ENCODE assay signal across 12 cellular contexts in the genomic region with DNA sequence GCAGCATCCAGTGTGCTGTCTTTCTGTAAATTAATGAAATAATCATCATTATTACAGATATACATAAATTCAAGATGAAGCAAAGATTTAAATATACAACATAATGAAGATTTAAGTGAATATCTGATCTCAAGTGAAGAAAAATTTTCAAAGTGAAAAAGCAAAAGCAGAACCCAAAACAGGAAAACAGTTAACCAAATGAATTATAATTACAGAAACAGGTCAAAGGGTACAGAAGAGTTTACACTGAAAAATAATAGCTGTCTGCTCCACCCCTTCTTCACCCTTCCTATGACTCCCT. TPM values are rescaled to one million over a fixed set of nuclear protein-coding genes. Genes with fewer than 3 reads are reported as not detected.
DNase-seq lines count a peak whose midpoint lies in the region; ATAC-seq and TF ChIP-seq lines count a peak whose summit lies in the region.
"Had no signal": no experiment of that assay in that cellular context is flagged by ENCODE, and none has a peak within 500 bp of the region (broad histone marks: within the 10 kb centered on the region; RNA-seq: fewer than 3 reads in every experiment).

No MANE protein-coding gene starts in this region.

- no peak for DNase-seq in activated T-cell treated with anti-CD3 and anti-CD28 coated beads, Interleukin-2, amount 50 U/mL, for 72 hours
- DNase-seq in activated T-cell treated with anti-CD3 and anti-CD28 coated beads, Interleukin-2, amount 50 U/mL, for 48 hours: no peak
- DNase-seq in Panc1 (ENCODE audit: low read depth, low spot score) (no peak), endodermal cell (no peak), type B pancreatic cell (ENCODE audit: extremely low spot score, unreplicated experiment) (no peak), NCI-H2081 treated with DMSO at 0.1 percent for 48 hours (lab: John Stamatoyannopoulos, UW) (no peak), mucosa of descending colon (no peak), CD1c-positive myeloid dendritic cell (ENCODE audit: extremely low spot score) (no peak)
- DNase-seq: C1 segment of cervical spinal cord; GOT3; NK-92 treated with Interleukin-12 subunit alpha and Interleukin-12 subunit beta, amount 100 ng/mL, for 24 hours had no signal

- intact Hi-C loops in Panc1 (cut with micrococcal nuclease; ENCODE audit: unreplicated experiment): no loop called here
- intact Hi-C loops in mucosa of descending colon (cut with DNase I, micrococcal nuclease): no loop called here

- H3K4me3 ChIP-seq in Panc1 (ENCODE audit: low read depth in 2 of 2, low read length in 2 of 2) (no peak overlapping the region), endodermal cell (ENCODE audit: low read length) (no peak overlapping the region), mucosa of descending colon (no peak overlapping the region)

- H3K9ac ChIP-seq in endodermal cell (ENCODE audit: extremely low read depth, low read length, poor library complexity, severe bottlenecking): no peak overlapping the region

- H3K27me3 ChIP-seq in Panc1 (ENCODE audit: control insufficient read depth, insufficient read depth, low read length): no peaks in the 10 kb centered on the region
- no peaks in the 10 kb centered on the region for H3K27me3 ChIP-seq in endodermal cell (ENCODE audit: control insufficient read depth, insufficient read depth, low read length, poor library complexity, severe bottlenecking)

- H3K27ac ChIP-seq in Panc1 (ENCODE audit: low read length) (no peak overlapping the region), endodermal cell (ENCODE audit: low read depth, low read length) (no peak overlapping the region)

- no peaks in the 10 kb centered on the region for H3K4me1 Mint-ChIP-seq in activated T-cell treated with anti-CD3 and anti-CD28 coated beads, Interleukin-2, amount 50 U/mL, for 72 hours (ENCODE audit: low read depth)
- H3K4me1 Mint-ChIP-seq in endodermal cell: no peaks in the 10 kb centered on the region
- no peaks in the 10 kb centered on the region for H3K4me1 Mint-ChIP-seq in type B pancreatic cell (ENCODE audit: unreplicated experiment)

- no peaks in the 10 kb centered on the region for H3K4me1 ChIP-seq in Panc1 (ENCODE audit: control insufficient read depth, insufficient read depth, low read length)
- no peaks in the 10 kb centered on the region for H3K4me1 ChIP-seq in endodermal cell (ENCODE audit: control insufficient read depth, insufficient read depth, low read length)
- no peaks in the 10 kb centered on the region for H3K4me1 ChIP-seq in mucosa of descending colon (ENCODE audit: low read depth)

- H3K27ac Mint-ChIP-seq in activated T-cell treated with anti-CD3 and anti-CD28 coated beads, Interleukin-2, amount 50 U/mL, for 72 hours: peak overlapping the region; percentile 48
- H3K27ac Mint-ChIP-seq in endodermal cell (no peak overlapping the region), type B pancreatic cell (no peak overlapping the region)

- no peaks in the 10 kb centered on the region for H3K9me3 Mint-ChIP-seq in activated T-cell treated with anti-CD3 and anti-CD28 coated beads, Interleukin-2, amount 50 U/mL, for 72 hours
- H3K9me3 Mint-ChIP-seq in endodermal cell (no peaks in the 10 kb centered on the region), type B pancreatic cell (no peaks in the 10 kb centered on the region)

- H3K27me3 Mint-ChIP-seq in activated T-cell treated with anti-CD3 and anti-CD28 coated beads, Interleukin-2, amount 50 U/mL, for 72 hours (ENCODE audit: low read depth): no peaks in the 10 kb centered on the region
- H3K27me3 Mint-ChIP-seq in endodermal cell (ENCODE audit: insufficient read depth): no peaks in the 10 kb centered on the region
- H3K27me3 Mint-ChIP-seq in type B pancreatic cell: no peaks in the 10 kb centered on the region

- no TSS peak for BruUV-seq in Panc1 (replicated peaks; lab: Mats Ljungman, UMichigan)

- TF ChIP-seq CTCF in Panc1 (IDR thresholded peaks at IDR 0.05): peak; percentile 62; the same call in 1 of the 2 replicates
- TF ChIP-seq CTCF in endodermal cell (conservative IDR thresholded peaks at IDR 0.05): peak; percentile 43
- peak; percentile 9 for TF ChIP-seq CTCF in type B pancreatic cell (conservative IDR thresholded peaks at IDR 0.05)
- TF ChIP-seq CTCF in mucosa of descending colon (IDR thresholded peaks at IDR 0.05): no peak

- H3K36me3 Mint-ChIP-seq in activated T-cell treated with anti-CD3 and anti-CD28 coated beads, Interleukin-2, amount 50 U/mL, for 72 hours (ENCODE audit: insufficient read depth in 2 of 2): peaks cover 27 to 61% of the 10 kb centered on the region in 2 donors
- H3K36me3 Mint-ChIP-seq in endodermal cell (ENCODE audit: low read depth): peaks cover 67% of the 10 kb centered on the region
- H3K36me3 Mint-ChIP-seq in type B pancreatic cell: peaks cover 53% of the 10 kb centered on the region

- H3K36me3 ChIP-seq in Panc1 (ENCODE audit: control insufficient read depth, insufficient read depth, low read length): no peaks in the 10 kb centered on the region
- H3K36me3 ChIP-seq in endodermal cell (ENCODE audit: control insufficient read depth, insufficient read depth, low read length): peaks cover 73% of the 10 kb centered on the region
- H3K36me3 ChIP-seq in mucosa of descending colon (ENCODE audit: low read depth): no peaks in the 10 kb centered on the region

- no peak for ATAC-seq in activated T-cell treated with anti-CD3 and anti-CD28 coated beads, Interleukin-2, amount 50 U/mL, for 72 hours (replicated peaks in 1 of 2)
- ATAC-seq in Panc1 (no peak), mucosa of descending colon (no peak)
- ATAC-seq: Right ventricle myocardium inferior had no signal

- H3K9me3 ChIP-seq in Panc1 (ENCODE audit: control insufficient read depth, insufficient read depth, low read depth, low read length) (no peaks in the 10 kb centered on the region), endodermal cell (ENCODE audit: control insufficient read depth, low read length) (peaks cover 6% of the 10 kb centered on the region), mucosa of descending colon (no peaks in the 10 kb centered on the region)

- POLR2A ChIA-PET in Panc1 (lab: Charles Lee): no interaction called here

- in situ Hi-C loops in Panc1 (cut with HindIII; ENCODE audit: low pct_unique_long_range_greater_than_20kb, low sequenced_read_pairs): no loop called here

- CTCF ChIA-PET in Panc1 (lab: Charles Lee): no interaction called here

- no peak overlapping the region for H3K4me3 Mint-ChIP-seq in activated T-cell treated with anti-CD3 and anti-CD28 coated beads, Interleukin-2, amount 50 U/mL, for 72 hours
- H3K4me3 Mint-ChIP-seq in endodermal cell: no peak overlapping the region
- H3K4me3 Mint-ChIP-seq in type B pancreatic cell: no peak overlapping the region

RNA-seq across cellular contexts. Expression of a gene that starts 44.8 kb away (rescaled TPM):
- total RNA-seq in activated T-cell treated with anti-CD3 and anti-CD28 coated beads, Interleukin-2, amount 50 U/mL, for 72 hours: 10 to 100 TPM; 37.2 to 38.7 TPM
- total RNA-seq in Panc1 (2021; ENCODE audit: unreplicated experiment) (27.0 TPM), endodermal cell (10 to 100 TPM; 18.6 to 19.9 TPM), type B pancreatic cell (ENCODE audit: low replicate concordance) (27.5 and 31.0 TPM in 2 replicates), mucosa of descending colon (10 to 100 TPM; 25.0 to 27.8 (median 27.3) TPM)
- polyA plus RNA-seq in Panc1 (2012; ENCODE audit: insufficient read length): 18.0 TPM
- polyA plus RNA-seq in endodermal cell (2013, experiment 1 of 2): 31.8 TPM
- polyA plus RNA-seq in endodermal cell (2013, experiment 2 of 2): 32.1 TPM

RNA-seq across cellular contexts. Expression of a gene that starts 56.3 kb away (rescaled TPM):
- total RNA-seq in activated T-cell treated with anti-CD3 and anti-CD28 coated beads, Interleukin-2, amount 50 U/mL, for 72 hours: 10 to 100 TPM; 47.9 to 71.4 TPM
- total RNA-seq in Panc1 (2021; ENCODE audit: unreplicated experiment) (18.5 TPM), endodermal cell (10 to 100 TPM; 33.9 to 36.4 TPM), type B pancreatic cell (ENCODE audit: low replicate concordance) (41.8 and 43.1 TPM in 2 replicates), mucosa of descending colon (10 to 100 TPM; 15.3 to 34.3 (median 23.8) TPM)
- polyA plus RNA-seq in Panc1 (2012; ENCODE audit: insufficient read length): 12.1 TPM
- polyA plus RNA-seq in endodermal cell (2013, experiment 1 of 2): 54.1 TPM
- 47.6 TPM for polyA plus RNA-seq in endodermal cell (2013, experiment 2 of 2)

RNA-seq across cellular contexts. Expression of a gene that starts 56.3 kb away (rescaled TPM):
- 10 to 100 TPM; 18.6 to 32.0 TPM for total RNA-seq in activated T-cell treated with anti-CD3 and anti-CD28 coated beads, Interleukin-2, amount 50 U/mL, for 72 hours
- total RNA-seq in Panc1 (2021; ENCODE audit: unreplicated experiment): 9.6 TPM
- 7.1 TPM for polyA plus RNA-seq in Panc1 (2012; ENCODE audit: insufficient read length)
- 10 to 100 TPM; 20.1 to 27.7 TPM for total RNA-seq in endodermal cell
- 9.7 TPM for polyA plus RNA-seq in endodermal cell (2013, experiment 1 of 2)
- 9.5 TPM for polyA plus RNA-seq in endodermal cell (2013, experiment 2 of 2)
- total RNA-seq in type B pancreatic cell (ENCODE audit: low replicate concordance): 18.4 and 24.3 TPM in 2 replicates
- total RNA-seq in mucosa of descending colon: 10 to 100 TPM; 11.8 to 14.0 (median 11.9) TPM
